Comparison of ENCODE assay signal across 9 cellular contexts in genomic region chr22:42184852-42185251, GRCh38.
"Had no signal": no experiment of that assay in that cellular context is flagged by ENCODE, and none has a peak within 500 bp of the region (broad histone marks: within the 10 kb centered on the region; RNA-seq: fewer than 3 reads in every experiment).

No MANE protein-coding gene starts in this region.

- H3K9me3 ChIP-seq: sigmoid colon, tibial nerve had no signal

- H3K27me3 ChIP-seq: sigmoid colon, tibial nerve had no signal

- H3K36me3 ChIP-seq: sigmoid colon had no signal

- H3K4me3 ChIP-seq: sigmoid colon, tibial nerve had no signal

- DNase-seq: activated naive CD8-positive, alpha-beta T cell treated with anti-CD3 and anti-CD28 coated beads for 36 hours; anterior cingulate cortex; dermis blood vessel endothelial cell; endodermal cell; hippocampal formation; nephron progenitor cell; sigmoid colon had no signal

- H3K27ac ChIP-seq: sigmoid colon, tibial nerve had no signal

- ATAC-seq: stimulated activated memory B cell treated with anti-CD40 and anti-IgM and Interleukin-4, amounts not matched to agents 10 μg/mL and 1 μg/mL and 100 μg/mL, for 72 hours had no signal
